Comparison of ENCODE assay signal across 9 cellular contexts in the genomic region with DNA sequence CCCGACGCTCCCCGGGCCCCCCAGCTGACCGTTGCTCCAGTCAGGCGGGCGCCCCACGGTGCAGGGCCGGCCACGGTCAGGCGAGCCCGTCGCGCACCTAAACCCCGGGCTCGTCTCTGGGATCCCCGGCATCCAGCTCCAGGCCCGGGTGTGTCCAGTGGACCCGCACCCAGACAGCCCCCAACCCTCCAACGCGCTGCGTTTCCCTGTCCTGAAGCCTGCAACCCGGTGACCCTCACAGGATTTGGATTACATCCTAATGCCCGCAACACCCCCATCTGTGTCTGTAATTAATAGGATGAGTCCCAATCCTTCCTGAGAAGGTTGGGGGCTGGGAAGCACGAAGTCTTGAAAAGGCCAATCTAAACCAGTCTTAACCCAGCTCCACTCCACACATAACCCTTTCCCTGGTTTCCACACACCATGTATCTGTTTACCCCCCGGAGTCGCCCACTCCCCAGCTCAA. TPM values are rescaled to one million over a fixed set of nuclear protein-coding genes. Genes with fewer than 3 reads are reported as not detected.
DNase-seq lines count a peak whose midpoint lies in the region; ATAC-seq, FAIRE-seq and TF ChIP-seq lines count a peak whose summit lies in the region.
"Had no signal": no experiment of that assay in that cellular context is flagged by ENCODE, and none has a peak within 500 bp of the region (broad histone marks: within the 10 kb centered on the region; RNA-seq: fewer than 3 reads in every experiment).

No MANE protein-coding gene starts in this region.

- CTCF ChIA-PET in K562 (lab: Yijun Ruan, JAX; ENCODE audit: low intra/inter-chr PET ratio): interaction anchor here (0.7 kb wide), 1 partner anchor 24 kb away, joined by 5 read pairs; no protein-coding TSS in a partner anchor

- DNase-seq in left ventricle myocardium inferior: no peak
- no peak for DNase-seq in Right ventricle myocardium inferior (ENCODE audit: missing footprints)
- DNase-seq in K562 (ENCODE audit: extremely low read depth in 1 of 4, low spot score in 3 of 4): no peak
- no peak for DNase-seq in NOMO-1 (lab: John Stamatoyannopoulos, UW; ENCODE audit: unreplicated experiment in 2 of 2)
- DNase-seq in NCI-H774 (lab: John Stamatoyannopoulos, UW): no peak

- H4K20me1 ChIP-seq in K562 (replicated peaks; ENCODE audit: control insufficient read depth, insufficient read depth, low read length): no peaks in the 10 kb centered on the region

- H3K9ac ChIP-seq in K562 (ENCODE audit: insufficient read depth in 1 of 2, low read depth in 2 of 2, low read length in 2 of 2): peak overlapping the region; percentile 53 to 80; a peak in 3 of 4 replicates

- 11% methylated on average over 10 of the region's 26 CpGs for WGBS in K562 (ENCODE audit: insufficient coverage, low coverage, missing lambda C conversion rate)
- 12 to 16% methylated on average over 18 of the region's 26 CpGs for WGBS in mesodermal cell (ENCODE audit: insufficient coverage in 2 of 2), 2 experiments
- WGBS in urinary bladder: 23% methylated on average over 26 of the region's 26 CpGs

- H3K4me1 ChIP-seq in left ventricle myocardium inferior (peaks cover 15% of the 10 kb centered on the region), K562 (replicated peaks in 1 of 2; ENCODE audit: control insufficient read depth in 2 of 2, insufficient read depth in 2 of 2, low read length in 2 of 2) (peaks cover 18 to 31% of the 10 kb centered on the region in 2 experiments), mesodermal cell (ENCODE audit: control insufficient read depth, insufficient read depth, low read length, poor library complexity, severe bottlenecking) (peaks cover 5% of the 10 kb centered on the region), urinary bladder (ENCODE audit: insufficient read depth) (no peaks in the 10 kb centered on the region)

- ATAC-seq in Right ventricle myocardium inferior: no peak
- ATAC-seq in K562: no peak
- ATAC-seq in HG02571 (IDR thresholded peaks at IDR 0.05; ENCODE audit: unreplicated experiment): no peak

- intact Hi-C loops in left ventricle myocardium inferior (cut with micrococcal nuclease): no loop called here
- intact Hi-C loops in Right ventricle myocardium inferior (cut with DNase I): no loop called here
- intact Hi-C loops in K562 (cut with micrococcal nuclease): no loop called here

- TF ChIP-seq EP300 in K562 (IDR thresholded peaks at IDR 0.05; ENCODE audit: low read length): no peak

- H3K36me3 ChIP-seq in left ventricle myocardium inferior (no peaks in the 10 kb centered on the region), K562 (ENCODE audit: control insufficient read depth, insufficient read depth, low read length) (no peaks in the 10 kb centered on the region), mesodermal cell (ENCODE audit: control insufficient read depth, insufficient read depth, low read length) (no peaks in the 10 kb centered on the region), urinary bladder (ENCODE audit: insufficient read depth) (no peaks in the 10 kb centered on the region)

- H3K9me1 ChIP-seq in K562 (ENCODE audit: control insufficient read depth, insufficient read depth, low read length): no peaks in the 10 kb centered on the region

- no peaks in the 10 kb centered on the region for H3K79me2 ChIP-seq in K562 (ENCODE audit: control insufficient read depth, insufficient read depth, low read length)

- TF ChIP-seq POLR2A in K562 (conservative IDR thresholded peaks at IDR 0.05): no peak; the same call in 1 of the 2 replicates

- H3K27me3 ChIP-seq in left ventricle myocardium inferior (ENCODE audit: low read depth): peaks cover 35% of the 10 kb centered on the region
- no peaks in the 10 kb centered on the region for H3K27me3 ChIP-seq in K562 (ENCODE audit: control insufficient read depth in 2 of 2, insufficient read depth in 2 of 2, low read length in 2 of 2)

- POLR2A ChIA-PET in K562 (lab: Yijun Ruan, JAX): interaction anchor here (1.1 to 5.5 kb wide), 6 partner anchors 8 to 32 kb away, joined by 3 to 40 read pairs (median 5); a partner anchor contains a TSS

- H3K9me3 ChIP-seq in left ventricle myocardium inferior (replicated peaks) (no peaks in the 10 kb centered on the region), K562 (replicated peaks; ENCODE audit: control insufficient read depth, insufficient read depth, low read depth, low read length) (no peaks in the 10 kb centered on the region), mesodermal cell (ENCODE audit: control insufficient read depth, low read length) (no peaks in the 10 kb centered on the region)

- in situ Hi-C loops in K562 (cut with MboI): no loop called here

- H2AFZ ChIP-seq in K562 (ENCODE audit: low read depth, low read length): peak overlapping the region; percentile 81

- FAIRE-seq in K562 (lab: Jason Lieb, UNC): no peak

- TF ChIP-seq CTCF in left ventricle myocardium inferior (IDR thresholded peaks at IDR 0.05; ENCODE audit: borderline replicate concordance) (no peak), K562 (IDR thresholded peaks at IDR 0.05 in 2 of 3, conservative IDR thresholded peaks at IDR 0.05 in 1 of 3; ENCODE audit: insufficient read depth in 2 of 3, low read depth in 1 of 3, low read length in 3 of 3) (no peak)

- H3K4me3 ChIP-seq in left ventricle myocardium inferior (peak overlapping the region; percentile 72), K562 (peak overlapping the region; percentile 53), mesodermal cell (ENCODE audit: extremely low read depth, insufficient read depth, low read length, poor library complexity, severe bottlenecking) (peak overlapping the region; percentile 42), urinary bladder (ENCODE audit: low read depth, low read length) (peak overlapping the region; percentile 57)

- no peak overlapping the region for H3K27ac ChIP-seq in left ventricle myocardium inferior (replicated peaks)
- peak overlapping the region; percentile 77 for H3K27ac ChIP-seq in K562 (ENCODE audit: extremely low read depth, low read depth, low read length)
- H3K27ac ChIP-seq in mesodermal cell (ENCODE audit: low read depth, low read length, severe bottlenecking): no peak overlapping the region
- H3K27ac ChIP-seq in urinary bladder (ENCODE audit: low read depth): no peak overlapping the region

- peak overlapping the region; percentile 69 for H3K4me2 ChIP-seq in K562 (ENCODE audit: insufficient read depth, low read length)

- TF ChIP-seq RAD21 in K562 (CRISPR knock-in tag; conservative IDR thresholded peaks at IDR 0.05 in 1 of 2, IDR thresholded peaks at IDR 0.05 in 1 of 2): no peak

- BruUV-seq in K562 (replicated peaks; lab: Mats Ljungman, UMichigan): no TSS peak

RNA-seq across cellular contexts. Expression of a gene that starts 10.4 kb away (rescaled TPM):
- total RNA-seq in left ventricle myocardium inferior (not detected), Right ventricle myocardium inferior (not detected), K562 (2014; rRNA removed) (not detected in 2 replicates), K562 (2014; rRNA removed; fragmentation: Illumina TruSeq; extraction: Trizol) (not detected in 2 replicates), K562 (2015; rRNA removed; fragmentation: Illumina TruSeq; extraction: Trizol) (not detected in 2 replicates), K562 (2021) (not detected in 2 replicates), urinary bladder (0.58 TPM)
- total RNA-seq in K562 (2011; cell fraction: chromatin; rRNA removed; ENCODE audit: low replicate concordance): not detected in 2 replicates
- total RNA-seq in K562 (2011; cell fraction: nucleolus; rRNA removed): 0.17 TPM in 1 of 2 replicates, not detected in the other
- total RNA-seq in K562 (2011; cell fraction: nucleoplasm; rRNA removed): not detected in 2 replicates
- polyA plus RNA-seq in K562 (2011; rRNA removed) (not detected in 2 replicates), K562 (2014; fragmentation: Illumina TruSeq; extraction: Trizol) (not detected in 2 replicates), K562 (2014; fragmentation: Nextera tagmentation; extraction: Ambion mirVana) (not detected), K562 (2014; rRNA removed) (not detected in 2 replicates), urinary bladder (1.9 TPM)
- polyA plus RNA-seq in K562 (2011; cell fraction: cytosol; rRNA removed): not detected in 2 replicates
- polyA plus RNA-seq in K562 (2011; cell fraction: nucleus; rRNA removed): not detected in 2 replicates
- polyA plus RNA-seq in K562 (2012): 0.03 and 0.04 TPM in 2 replicates
- not detected in 2 replicates for polyA minus RNA-seq in K562 (2011; rRNA and poly(A)+ RNA removed)
- not detected in 2 replicates for polyA minus RNA-seq in K562 (2011; cell fraction: cytosol; rRNA and poly(A)+ RNA removed)
- not detected in 2 replicates for polyA minus RNA-seq in K562 (2011; cell fraction: nucleus; rRNA and poly(A)+ RNA removed)
- not detected for polyA plus RNA-seq in mesodermal cell (2013, experiment 1 of 2)
- polyA plus RNA-seq in mesodermal cell (2013, experiment 2 of 2): not detected
- total RNA-seq: renal cortical epithelial cell had no signal

RNA-seq across cellular contexts. Expression of a gene that starts 12.3 kb away (rescaled TPM):
- total RNA-seq in left ventricle myocardium inferior: 3.1 TPM
- 4.3 TPM for total RNA-seq in Right ventricle myocardium inferior
- 21.3 and 53.1 TPM in 2 replicates for total RNA-seq in K562 (2011; cell fraction: chromatin; rRNA removed; ENCODE audit: low replicate concordance)
- total RNA-seq in K562 (2011; cell fraction: nucleolus; rRNA removed): 37.5 and 48.6 TPM in 2 replicates
- total RNA-seq in K562 (2011; cell fraction: nucleoplasm; rRNA removed): 33.7 and 39.2 TPM in 2 replicates
- 30.4 and 37.6 TPM in 2 replicates for total RNA-seq in K562 (2014; rRNA removed)
- total RNA-seq in K562 (2014; rRNA removed; fragmentation: Illumina TruSeq; extraction: Trizol): 12.0 and 13.6 TPM in 2 replicates
- 15.9 TPM in 2 replicates for total RNA-seq in K562 (2015; rRNA removed; fragmentation: Illumina TruSeq; extraction: Trizol)
- 55.8 and 60.9 TPM in 2 replicates for total RNA-seq in K562 (2021)
- polyA plus RNA-seq in K562 (2011; rRNA removed): 33.8 and 39.5 TPM in 2 replicates
- 53.3 and 74.4 TPM in 2 replicates for polyA plus RNA-seq in K562 (2011; cell fraction: cytosol; rRNA removed)
- polyA plus RNA-seq in K562 (2011; cell fraction: nucleus; rRNA removed): 45.9 and 59.9 TPM in 2 replicates
- 32.5 and 132 TPM in 2 replicates for polyA plus RNA-seq in K562 (2012)
- 42.5 and 58.2 TPM in 2 replicates for polyA plus RNA-seq in K562 (2014; fragmentation: Illumina TruSeq; extraction: Trizol)
- polyA plus RNA-seq in K562 (2014; fragmentation: Nextera tagmentation; extraction: Ambion mirVana): 1 to 10 TPM; 3.3 to 6.6 TPM
- 50.1 and 52.8 TPM in 2 replicates for polyA plus RNA-seq in K562 (2014; rRNA removed)
- 16.1 and 23.4 TPM in 2 replicates for polyA minus RNA-seq in K562 (2011; rRNA and poly(A)+ RNA removed)
- 30.5 and 32.9 TPM in 2 replicates for polyA minus RNA-seq in K562 (2011; cell fraction: cytosol; rRNA and poly(A)+ RNA removed)
- polyA minus RNA-seq in K562 (2011; cell fraction: nucleus; rRNA and poly(A)+ RNA removed): 16.2 and 19.1 TPM in 2 replicates
- polyA plus RNA-seq in mesodermal cell (2013, experiment 1 of 2): 40.7 TPM
- polyA plus RNA-seq in mesodermal cell (2013, experiment 2 of 2): 39.1 TPM
- total RNA-seq in urinary bladder: 5.3 TPM
- polyA plus RNA-seq in urinary bladder: 23.7 TPM

RNA-seq across cellular contexts. Expression of a gene that starts 30.0 kb away (rescaled TPM):
- total RNA-seq in left ventricle myocardium inferior (0.11 TPM), Right ventricle myocardium inferior (0.08 TPM), K562 (2014; rRNA removed) (not detected in 2 replicates), K562 (2014; rRNA removed; fragmentation: Illumina TruSeq; extraction: Trizol) (not detected in 2 replicates), K562 (2015; rRNA removed; fragmentation: Illumina TruSeq; extraction: Trizol) (0.04 TPM in 1 of 2 replicates, not detected in the other), K562 (2021) (0.11 TPM in 1 of 2 replicates, not detected in the other), urinary bladder (1.5 TPM)
- 0.19 and 1.2 TPM in 2 replicates for total RNA-seq in K562 (2011; cell fraction: chromatin; rRNA removed; ENCODE audit: low replicate concordance)
- 0.13 and 0.17 TPM in 2 replicates for total RNA-seq in K562 (2011; cell fraction: nucleolus; rRNA removed)
- 0.23 and 0.37 TPM in 2 replicates for total RNA-seq in K562 (2011; cell fraction: nucleoplasm; rRNA removed)
- polyA plus RNA-seq in K562 (2011; rRNA removed) (0.05 TPM in 1 of 2 replicates, not detected in the other), K562 (2014; fragmentation: Illumina TruSeq; extraction: Trizol) (0.01 TPM in 1 of 2 replicates, not detected in the other), K562 (2014; fragmentation: Nextera tagmentation; extraction: Ambion mirVana) (not detected), K562 (2014; rRNA removed) (0.07 TPM in 2 replicates), urinary bladder (0.33 TPM)
- 0.01 and 0.06 TPM in 2 replicates for polyA plus RNA-seq in K562 (2011; cell fraction: cytosol; rRNA removed)
- 0.93 and 0.94 TPM in 2 replicates for polyA plus RNA-seq in K562 (2011; cell fraction: nucleus; rRNA removed)
- 0.10 and 0.11 TPM in 2 replicates for polyA plus RNA-seq in K562 (2012)
- polyA minus RNA-seq in K562 (2011; rRNA and poly(A)+ RNA removed): not detected in 2 replicates
- not detected in 2 replicates for polyA minus RNA-seq in K562 (2011; cell fraction: cytosol; rRNA and poly(A)+ RNA removed)
- polyA minus RNA-seq in K562 (2011; cell fraction: nucleus; rRNA and poly(A)+ RNA removed): 0.11 and 0.13 TPM in 2 replicates
- polyA plus RNA-seq in mesodermal cell (2013, experiment 1 of 2): 1.8 TPM
- 0.51 TPM for polyA plus RNA-seq in mesodermal cell (2013, experiment 2 of 2)

RNA-seq across cellular contexts. Expression of a gene that starts 32.8 kb away (rescaled TPM):
- total RNA-seq in left ventricle myocardium inferior: 74.7 TPM
- 84.7 TPM for total RNA-seq in Right ventricle myocardium inferior
- 36.2 and 69.8 TPM in 2 replicates for total RNA-seq in K562 (2011; cell fraction: chromatin; rRNA removed; ENCODE audit: low replicate concordance)
- total RNA-seq in K562 (2011; cell fraction: nucleolus; rRNA removed): 39.9 and 42.9 TPM in 2 replicates
- total RNA-seq in K562 (2011; cell fraction: nucleoplasm; rRNA removed): 35.7 and 38.2 TPM in 2 replicates
- 39.8 and 53.8 TPM in 2 replicates for total RNA-seq in K562 (2014; rRNA removed)
- 23.6 and 25.8 TPM in 2 replicates for total RNA-seq in K562 (2014; rRNA removed; fragmentation: Illumina TruSeq; extraction: Trizol)
- total RNA-seq in K562 (2015; rRNA removed; fragmentation: Illumina TruSeq; extraction: Trizol): 33.9 and 36.6 TPM in 2 replicates
- total RNA-seq in K562 (2021): 32.6 and 36.4 TPM in 2 replicates
- polyA plus RNA-seq in K562 (2011; rRNA removed): 37.8 and 38.4 TPM in 2 replicates
- polyA plus RNA-seq in K562 (2011; cell fraction: cytosol; rRNA removed): 42.5 and 49.6 TPM in 2 replicates
- 43.0 and 49.6 TPM in 2 replicates for polyA plus RNA-seq in K562 (2011; cell fraction: nucleus; rRNA removed)
- 31.7 and 46.8 TPM in 2 replicates for polyA plus RNA-seq in K562 (2012)
- polyA plus RNA-seq in K562 (2014; fragmentation: Illumina TruSeq; extraction: Trizol): 42.2 and 43.9 TPM in 2 replicates
- polyA plus RNA-seq in K562 (2014; fragmentation: Nextera tagmentation; extraction: Ambion mirVana): 1 to 10 TPM; 8.5 to 9.2 TPM
- polyA plus RNA-seq in K562 (2014; rRNA removed): 41.1 and 46.2 TPM in 2 replicates
- 30.3 and 36.6 TPM in 2 replicates for polyA minus RNA-seq in K562 (2011; rRNA and poly(A)+ RNA removed)
- 20.1 and 22.3 TPM in 2 replicates for polyA minus RNA-seq in K562 (2011; cell fraction: cytosol; rRNA and poly(A)+ RNA removed)
- polyA minus RNA-seq in K562 (2011; cell fraction: nucleus; rRNA and poly(A)+ RNA removed): 16.6 and 29.7 TPM in 2 replicates
- 28.2 TPM for polyA plus RNA-seq in mesodermal cell (2013, experiment 1 of 2)
- 30.7 TPM for polyA plus RNA-seq in mesodermal cell (2013, experiment 2 of 2)
- 34.0 TPM for total RNA-seq in urinary bladder
- 52.5 TPM for polyA plus RNA-seq in urinary bladder

RNA-seq across cellular contexts. Expression of a gene that starts 33.0 kb away (rescaled TPM):
- total RNA-seq in left ventricle myocardium inferior (1.5 TPM), Right ventricle myocardium inferior (1.8 TPM), K562 (2014; rRNA removed) (2.2 and 2.4 TPM in 2 replicates), K562 (2014; rRNA removed; fragmentation: Illumina TruSeq; extraction: Trizol) (0.48 and 0.65 TPM in 2 replicates), K562 (2015; rRNA removed; fragmentation: Illumina TruSeq; extraction: Trizol) (1.5 and 1.8 TPM in 2 replicates), K562 (2021) (2.4 and 2.7 TPM in 2 replicates), urinary bladder (0.85 TPM)
- total RNA-seq in K562 (2011; cell fraction: chromatin; rRNA removed; ENCODE audit: low replicate concordance): 1.1 and 2.4 TPM in 2 replicates
- total RNA-seq in K562 (2011; cell fraction: nucleolus; rRNA removed): 2.3 and 2.8 TPM in 2 replicates
- 2.3 and 3.1 TPM in 2 replicates for total RNA-seq in K562 (2011; cell fraction: nucleoplasm; rRNA removed)
- polyA plus RNA-seq in K562 (2011; rRNA removed) (1.0 and 1.5 TPM in 2 replicates), K562 (2014; fragmentation: Illumina TruSeq; extraction: Trizol) (1.0 and 1.5 TPM in 2 replicates), K562 (2014; fragmentation: Nextera tagmentation; extraction: Ambion mirVana) (under 1 TPM in 1 of 2 experiments, not detected in 1; 0.07 TPM), K562 (2014; rRNA removed) (1.9 and 2.0 TPM in 2 replicates), urinary bladder (2.9 TPM)
- polyA plus RNA-seq in K562 (2011; cell fraction: cytosol; rRNA removed): 1.5 and 4.1 TPM in 2 replicates
- 1.2 and 1.7 TPM in 2 replicates for polyA plus RNA-seq in K562 (2011; cell fraction: nucleus; rRNA removed)
- 0.95 and 2.1 TPM in 2 replicates for polyA plus RNA-seq in K562 (2012)
- 0.74 and 1.0 TPM in 2 replicates for polyA minus RNA-seq in K562 (2011; rRNA and poly(A)+ RNA removed)
- 0.57 and 0.73 TPM in 2 replicates for polyA minus RNA-seq in K562 (2011; cell fraction: cytosol; rRNA and poly(A)+ RNA removed)
- polyA minus RNA-seq in K562 (2011; cell fraction: nucleus; rRNA and poly(A)+ RNA removed): 1.3 and 3.0 TPM in 2 replicates
- 0.66 TPM for polyA plus RNA-seq in mesodermal cell (2013, experiment 1 of 2)
- polyA plus RNA-seq in mesodermal cell (2013, experiment 2 of 2): 0.66 TPM
